ENCODE assay signal across 8 cellular contexts in genomic region chr10:31770307-31770902, GRCh38.
DNase-seq lines count a peak whose midpoint lies in the region; ATAC-seq and TF ChIP-seq lines count a peak whose summit lies in the region.

No MANE protein-coding gene starts in this region.

- H3K27ac ChIP-seq in testis = no peak overlapping the region

- H3K36me3 Mint-ChIP-seq in mesothelial cell of epicardium = no peaks in the 10 kb centered on the region

- WGBS in testis, 2 donors = 75 to 83% methylated on average over 8 of the region's 8 CpGs

- peak; percentile 39; the same call in 1 of the 2 replicates for TF ChIP-seq CTCF in WI38 (IDR thresholded peaks at IDR 0.05; ENCODE audit: low read depth, low read length)
- TF ChIP-seq CTCF in mesothelial cell of epicardium (IDR thresholded peaks at IDR 0.05; ENCODE audit: unreplicated experiment) = peak; percentile 61
- peak; percentile 37 to 51 (median 48) for TF ChIP-seq CTCF in testis (IDR thresholded peaks at IDR 0.05)

- H3K4me3 Mint-ChIP-seq in mesothelial cell of epicardium = no peak overlapping the region

- no peaks in the 10 kb centered on the region for H3K27me3 Mint-ChIP-seq in mesothelial cell of epicardium (ENCODE audit: low read depth)

- H3K36me3 ChIP-seq in testis (ENCODE audit: low read depth, missing control alignments) = no peaks in the 10 kb centered on the region

- DNase-seq in SIG-M5 treated with dmso at 0.1 percent for 504 hours (lab: John Stamatoyannopoulos, UW; ENCODE audit: unreplicated experiment) = peak; percentile 17
- DNase-seq in SIG-M5 (lab: John Stamatoyannopoulos, UW) = no peak
- DNase-seq in cerebellar cortex (ENCODE audit: low spot score) = peak; percentile 36
- DNase-seq in mesothelial cell of epicardium (ENCODE audit: low spot score in 2 of 2, unreplicated experiment in 2 of 2) = no peak
- DNase-seq in testis = no peak
- DNase-seq in foreskin melanocyte = no peak

- H3K27ac Mint-ChIP-seq in mesothelial cell of epicardium = no peak overlapping the region

- H3K4me3 ChIP-seq in WI38 (ENCODE audit: low read depth, low read length) = no peak overlapping the region
- no peak overlapping the region for H3K4me3 ChIP-seq in testis

- no peaks in the 10 kb centered on the region for H3K9me3 ChIP-seq in testis

- H3K9me3 Mint-ChIP-seq in mesothelial cell of epicardium = no peaks in the 10 kb centered on the region

- H3K4me1 ChIP-seq in testis = no peaks in the 10 kb centered on the region

- H3K4me1 Mint-ChIP-seq in mesothelial cell of epicardium = peaks cover 19% of the 10 kb centered on the region

- no peaks in the 10 kb centered on the region for H3K27me3 ChIP-seq in testis

- intact Hi-C loops in testis (cut with DNase I; ENCODE audit: low total_unique reads) = no loop called here

- TF ChIP-seq POLR2A in testis (IDR thresholded peaks at IDR 0.05) = no peak

- peak; percentile 80 for ATAC-seq in HG03342 (IDR thresholded peaks at IDR 0.05; ENCODE audit: unreplicated experiment)

Comparison
In these comparisons a context has a peak if more than half of its experiments do, and no peak if none do; other contexts are left out.
1. DNase-seq: peak in SIG-M5 treated with dmso at 0.1 percent for 504 hours (single experiment) and cerebellar cortex (single experiment); none in SIG-M5 (single experiment), mesothelial cell of epicardium (0 of 2), testis (single experiment) and foreskin melanocyte (single experiment).
2. Peak in every context shown above with its lines, with median percentiles within 50 percentile points of each other: CTCF ChIP-seq.